In genomic region chr9:100098887-100099721, GRCh38 we compare ENCODE assay signal across 1 cellular context.
TF ChIP-seq lines count a peak whose summit lies in the region.

ERP44 (minus strand) TSS chr9:100099000; CDS start chr9:100098840, 160 bp downstream.
A gene with protein sequence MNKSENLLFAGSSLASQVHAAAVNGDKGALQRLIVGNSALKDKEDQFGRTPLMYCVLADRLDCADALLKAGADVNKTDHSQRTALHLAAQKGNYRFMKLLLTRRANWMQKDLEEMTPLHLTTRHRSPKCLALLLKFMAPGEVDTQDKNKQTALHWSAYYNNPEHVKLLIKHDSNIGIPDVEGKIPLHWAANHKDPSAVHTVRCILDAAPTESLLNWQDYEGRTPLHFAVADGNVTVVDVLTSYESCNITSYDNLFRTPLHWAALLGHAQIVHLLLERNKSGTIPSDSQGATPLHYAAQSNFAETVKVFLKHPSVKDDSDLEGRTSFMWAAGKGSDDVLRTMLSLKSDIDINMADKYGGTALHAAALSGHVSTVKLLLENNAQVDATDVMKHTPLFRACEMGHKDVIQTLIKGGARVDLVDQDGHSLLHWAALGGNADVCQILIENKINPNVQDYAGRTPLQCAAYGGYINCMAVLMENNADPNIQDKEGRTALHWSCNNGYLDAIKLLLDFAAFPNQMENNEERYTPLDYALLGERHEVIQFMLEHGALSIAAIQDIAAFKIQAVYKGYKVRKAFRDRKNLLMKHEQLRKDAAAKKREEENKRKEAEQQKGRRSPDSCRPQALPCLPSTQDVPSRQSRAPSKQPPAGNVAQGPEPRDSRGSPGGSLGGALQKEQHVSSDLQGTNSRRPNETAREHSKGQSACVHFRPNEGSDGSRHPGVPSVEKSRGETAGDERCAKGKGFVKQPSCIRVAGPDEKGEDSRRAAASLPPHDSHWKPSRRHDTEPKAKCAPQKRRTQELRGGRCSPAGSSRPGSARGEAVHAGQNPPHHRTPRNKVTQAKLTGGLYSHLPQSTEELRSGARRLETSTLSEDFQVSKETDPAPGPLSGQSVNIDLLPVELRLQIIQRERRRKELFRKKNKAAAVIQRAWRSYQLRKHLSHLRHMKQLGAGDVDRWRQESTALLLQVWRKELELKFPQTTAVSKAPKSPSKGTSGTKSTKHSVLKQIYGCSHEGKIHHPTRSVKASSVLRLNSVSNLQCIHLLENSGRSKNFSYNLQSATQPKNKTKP (plus strand): TSS chr9:100099243. CDS start chr9:100104522, 5,279 bp downstream.

TF ChIP-seq in GM23338, 12 proteins besides CTCF, POLR2A, EP300 and RAD21 (continued from another document):
- no peak for TF ChIP-seq ZNF462 (CRISPR knock-in tag; IDR thresholded peaks at IDR 0.05)
- TF ChIP-seq CREB1 (CRISPR knock-in tag; IDR thresholded peaks at IDR 0.05; ENCODE audit: low read depth), result peak; percentile 80
- no peak for TF ChIP-seq EZH2phosphoT487 (IDR thresholded peaks at IDR 0.05; ENCODE audit: unreplicated experiment)
- no peak for TF ChIP-seq EZH2 (IDR thresholded peaks at IDR 0.05; ENCODE audit: low read depth, unreplicated experiment)
- TF ChIP-seq, protein P1, sequence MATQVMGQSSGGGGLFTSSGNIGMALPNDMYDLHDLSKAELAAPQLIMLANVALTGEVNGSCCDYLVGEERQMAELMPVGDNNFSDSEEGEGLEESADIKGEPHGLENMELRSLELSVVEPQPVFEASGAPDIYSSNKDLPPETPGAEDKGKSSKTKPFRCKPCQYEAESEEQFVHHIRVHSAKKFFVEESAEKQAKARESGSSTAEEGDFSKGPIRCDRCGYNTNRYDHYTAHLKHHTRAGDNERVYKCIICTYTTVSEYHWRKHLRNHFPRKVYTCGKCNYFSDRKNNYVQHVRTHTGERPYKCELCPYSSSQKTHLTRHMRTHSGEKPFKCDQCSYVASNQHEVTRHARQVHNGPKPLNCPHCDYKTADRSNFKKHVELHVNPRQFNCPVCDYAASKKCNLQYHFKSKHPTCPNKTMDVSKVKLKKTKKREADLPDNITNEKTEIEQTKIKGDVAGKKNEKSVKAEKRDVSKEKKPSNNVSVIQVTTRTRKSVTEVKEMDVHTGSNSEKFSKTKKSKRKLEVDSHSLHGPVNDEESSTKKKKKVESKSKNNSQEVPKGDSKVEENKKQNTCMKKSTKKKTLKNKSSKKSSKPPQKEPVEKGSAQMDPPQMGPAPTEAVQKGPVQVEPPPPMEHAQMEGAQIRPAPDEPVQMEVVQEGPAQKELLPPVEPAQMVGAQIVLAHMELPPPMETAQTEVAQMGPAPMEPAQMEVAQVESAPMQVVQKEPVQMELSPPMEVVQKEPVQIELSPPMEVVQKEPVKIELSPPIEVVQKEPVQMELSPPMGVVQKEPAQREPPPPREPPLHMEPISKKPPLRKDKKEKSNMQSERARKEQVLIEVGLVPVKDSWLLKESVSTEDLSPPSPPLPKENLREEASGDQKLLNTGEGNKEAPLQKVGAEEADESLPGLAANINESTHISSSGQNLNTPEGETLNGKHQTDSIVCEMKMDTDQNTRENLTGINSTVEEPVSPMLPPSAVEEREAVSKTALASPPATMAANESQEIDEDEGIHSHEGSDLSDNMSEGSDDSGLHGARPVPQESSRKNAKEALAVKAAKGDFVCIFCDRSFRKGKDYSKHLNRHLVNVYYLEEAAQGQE (IDR thresholded peaks at IDR 0.05; ENCODE audit: unreplicated experiment), result no peak
- TF ChIP-seq STAT1 (IDR thresholded peaks at IDR 0.05; ENCODE audit: unreplicated experiment), result no peak
